Comparison of ENCODE assay signal across 9 cellular contexts in the genomic region with DNA sequence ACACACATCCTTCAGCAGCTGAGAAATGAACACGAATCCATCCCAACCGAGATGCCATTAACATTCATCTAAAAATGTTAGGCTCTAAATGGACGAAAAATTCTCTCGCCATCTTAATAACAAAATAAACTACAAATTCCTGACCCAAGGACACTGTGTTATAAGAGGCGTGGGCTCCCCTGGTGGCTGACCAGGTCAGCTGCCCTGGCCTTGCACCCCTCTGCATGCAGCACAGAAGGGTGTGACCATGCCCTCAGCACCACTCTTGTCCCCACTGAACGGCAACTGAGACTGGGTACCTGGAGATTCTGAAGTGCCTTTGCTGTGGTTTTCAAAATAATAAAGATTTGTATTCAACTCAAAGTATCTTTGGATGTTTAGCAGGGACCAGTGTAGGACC. TPM values are rescaled to one million over a fixed set of nuclear protein-coding genes. Genes with fewer than 3 reads are reported as not detected.
"Had no signal": no experiment of that assay in that cellular context is flagged by ENCODE, and none has a peak within 500 bp of the region (broad histone marks: within the 10 kb centered on the region; RNA-seq: fewer than 3 reads in every experiment).

No MANE protein-coding gene starts in this region.

RNA-seq across cellular contexts. Expression of a gene that starts 15.8 kb away (rescaled TPM):
- total RNA-seq: activated B cell treated with CpG ODN at 0.5 μM for 24 hours; activated CD4-positive, alpha-beta memory T cell treated with anti-CD3 and anti-CD28 coated beads for 36 hours; activated CD4-positive, alpha-beta T cell treated with anti-CD3 and anti-CD28 coated beads for 36 hours; activated CD4-positive, alpha-beta T cell treated with anti-CD3 and anti-CD28 coated beads, Interleukin-2, amount 10 ng/mL, durations not matched to agents 24 days and 14 days; activated CD8-positive, alpha-beta memory T cell treated with anti-CD3 and anti-CD28 coated beads for 36 hours; activated CD8-positive, alpha-beta T cell treated with anti-CD3 and anti-CD28 coated beads for 36 hours; activated CD8-positive, alpha-beta T cell treated with anti-CD3 and anti-CD28 coated beads, Interleukin-2, amount 10 ng/mL, durations not matched to agents 7 days and 5 days; T-helper 17 cell; WTC11 had no signal
